ENCODE assay signal across 33 cellular contexts in the genomic region with DNA sequence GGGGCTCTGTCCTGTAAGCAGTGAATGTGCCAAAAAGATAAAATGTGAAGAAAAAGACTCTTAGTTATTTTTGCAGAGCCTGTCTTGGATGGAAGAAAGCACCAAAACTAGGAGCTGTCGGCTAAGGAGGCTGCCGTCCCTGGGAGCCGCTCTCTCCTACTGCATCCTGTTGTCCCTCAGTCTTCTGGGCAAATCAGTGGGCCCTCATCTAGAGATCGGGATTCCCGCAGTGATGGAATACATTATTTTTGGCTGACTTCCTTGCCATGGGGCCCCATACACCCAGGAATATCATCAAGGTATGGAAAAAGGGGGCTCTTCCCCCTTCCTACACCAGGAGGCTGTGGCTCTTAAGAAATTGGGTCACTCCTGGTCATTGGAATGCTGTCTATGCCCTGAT. TPM values are rescaled to one million over a fixed set of nuclear protein-coding genes. Genes with fewer than 3 reads are reported as not detected.
"Had no signal": no experiment of that assay in that cellular context is flagged by ENCODE, and none has a peak within 500 bp of the region (broad histone marks: within the 10 kb centered on the region; RNA-seq: fewer than 3 reads in every experiment).

No MANE protein-coding gene starts in this region.

- H3K36me3 ChIP-seq: esophagus squamous epithelium, gastrocnemius medialis, heart right ventricle, left lung, lower lobe of right lung had no signal

- H3K9me3 Mint-ChIP-seq: mesothelial cell of epicardium, naive B cell had no signal

- H3K4me1 Mint-ChIP-seq: mesothelial cell of epicardium had no signal

- DNase-seq: dermis blood vessel endothelial cell; dorsolateral prefrontal cortex; effector CD4-positive, alpha-beta T cell; effector memory CD4-positive, alpha-beta T cell; erythroblast; esophagus squamous epithelium; foreskin fibroblast; foreskin melanocyte; gastrocnemius medialis; glutamatergic neuron; head of caudate nucleus; heart right ventricle; hippocampal formation; kidney; kidney glomerular epithelial cell; left colon; left lung; left ventricle myocardium superior; lower lobe of right lung; mesenchymal stem cell; mucosa of descending colon; naive B cell had no signal

- H3K36me3 Mint-ChIP-seq: mesothelial cell of epicardium, naive B cell had no signal

- FAIRE-seq: colon, endometrium, islet of Langerhans, kidney had no signal

- ATAC-seq: esophagus mucosa, gastrocnemius medialis, heart right ventricle, left colon, left lung, left ventricle myocardium superior, lower lobe of right lung, mucosa of descending colon had no signal

- H3K9me3 ChIP-seq: esophagus squamous epithelium, gastrocnemius medialis, heart right ventricle, left lung, lower lobe of right lung, mucosa of descending colon had no signal

- H3K4me3 ChIP-seq: coronary artery, dorsolateral prefrontal cortex, esophagus squamous epithelium, gastrocnemius medialis, heart right ventricle, left lung, lower lobe of right lung, mucosa of descending colon had no signal

- H3K27ac Mint-ChIP-seq: mesothelial cell of epicardium, naive B cell had no signal

- H3K27me3 ChIP-seq: left lung had no signal

- H3K27ac ChIP-seq: coronary artery, dorsolateral prefrontal cortex, epithelial cell of prostate, esophagus squamous epithelium, gastrocnemius medialis, heart right ventricle, left lung, lower lobe of right lung had no signal

- H3K4me3 Mint-ChIP-seq: mesothelial cell of epicardium, naive B cell had no signal

- H3K4me1 ChIP-seq: esophagus squamous epithelium, gastrocnemius medialis, heart right ventricle, left lung, lower lobe of right lung had no signal

RNA-seq across cellular contexts. Expression of a gene that starts 3.2 kb away (rescaled TPM):
- total RNA-seq: dermis blood vessel endothelial cell, esophagus mucosa, esophagus squamous epithelium, gastrocnemius medialis, glomerular endothelial cell, heart right ventricle, kidney, left colon, left lung, left ventricle myocardium superior, lower lobe of right lung, lung microvascular endothelial cell, mesenteric fat pad, mesothelial cell of epicardium, mucosa of descending colon, myocyte had no signal
- polyA plus RNA-seq: heart right ventricle had no signal

RNA-seq across cellular contexts. Expression of a gene that starts 37.0 kb away (rescaled TPM):
- total RNA-seq: dermis blood vessel endothelial cell, gastrocnemius medialis, glomerular endothelial cell, heart right ventricle, kidney, left lung, left ventricle myocardium superior, lower lobe of right lung, lung microvascular endothelial cell, mesenteric fat pad, mesothelial cell of epicardium, myocyte had no signal
- polyA plus RNA-seq: heart right ventricle had no signal
